8 cellular contexts compared by ENCODE assay signal in the genomic region with DNA sequence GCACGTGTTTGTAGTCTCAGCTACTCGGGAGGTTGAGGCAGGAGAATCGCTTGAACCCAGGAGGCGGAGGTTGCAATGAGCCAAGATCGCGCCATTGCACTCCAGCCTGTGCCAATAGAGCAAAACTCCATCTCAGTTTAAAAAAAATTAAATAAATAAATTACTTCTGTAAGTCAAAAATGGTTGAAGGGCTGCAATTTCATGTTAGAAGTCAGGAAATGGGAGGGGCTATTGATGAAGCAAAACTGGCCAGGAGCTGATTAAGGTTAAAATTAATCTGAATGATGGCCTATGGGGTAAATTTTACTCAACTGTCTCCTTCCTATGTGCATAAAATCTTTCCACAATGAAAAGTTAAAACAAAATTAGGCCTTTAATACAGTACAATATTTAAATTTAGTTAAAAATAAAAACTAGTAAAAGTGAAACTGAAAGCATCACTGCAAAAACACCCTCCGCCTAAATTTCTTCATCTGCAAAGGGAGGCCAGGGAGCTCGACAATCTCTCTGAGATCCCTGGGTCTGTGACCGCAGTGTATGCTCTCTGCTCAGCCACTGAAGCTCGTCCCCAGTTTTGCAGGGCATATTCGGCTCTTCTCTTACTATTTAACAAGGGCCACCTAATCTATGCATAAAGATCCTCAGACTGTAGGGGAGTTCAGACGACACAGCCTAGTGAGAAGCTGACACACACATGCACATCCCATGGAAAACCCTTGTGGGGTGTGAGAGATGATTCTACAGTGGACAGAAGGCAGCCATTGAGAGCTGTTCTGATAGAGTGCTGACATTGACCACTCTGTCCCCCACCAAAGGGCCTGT. TPM values are rescaled to one million over a fixed set of nuclear protein-coding genes. Genes with fewer than 3 reads are reported as not detected.
A peak's percentile ranks its signal among the peaks of the same experiment; 100 is the strongest.
DNase-seq lines count a peak whose midpoint lies in the region; ATAC-seq and TF ChIP-seq lines count a peak whose summit lies in the region.

No MANE protein-coding gene starts in this region.

- intact Hi-C loops in testis (cut with DNase I; ENCODE audit: low total_unique reads), result no loop called here

- H3K9me3 Mint-ChIP-seq in activated T-cell treated with anti-CD3 and anti-CD28 coated beads, Interleukin-2, amount 50 U/mL, for 72 hours, result no peaks in the 10 kb centered on the region

- ATAC-seq in GM21526 (IDR thresholded peaks at IDR 0.05; ENCODE audit: low FRiP score, unreplicated experiment), result peak; percentile 40
- ATAC-seq in activated T-cell treated with anti-CD3 and anti-CD28 coated beads, Interleukin-2, amount 50 U/mL, for 72 hours (replicated peaks in 1 of 2), result peak; percentile 41 to 50

- H3K27ac ChIP-seq in testis, result peak overlapping the region; percentile 55 to 65

- peak; percentile 31 for DNase-seq in CD1c-positive myeloid dendritic cell (ENCODE audit: extremely low spot score)
- DNase-seq in M059J (ENCODE audit: low read depth), result peak; percentile 28
- DNase-seq in activated T-cell treated with anti-CD3 and anti-CD28 coated beads, Interleukin-2, amount 50 U/mL, for 72 hours, result peak; percentile 47 to 57
- DNase-seq in iris pigment epithelial cell (ENCODE audit: low read depth), result peak; percentile 28
- no peak for DNase-seq in testis
- DNase-seq in NCI-H187 treated with DMSO at 0.1 percent for 48 hours (lab: John Stamatoyannopoulos, UW), result no peak
- DNase-seq in NCI-H2171 treated with DMSO at 0.1 percent for 48 hours (lab: John Stamatoyannopoulos, UW), result no peak

- H3K36me3 ChIP-seq in testis (ENCODE audit: low read depth, missing control alignments), result no peaks in the 10 kb centered on the region

- no peak overlapping the region for H3K4me3 ChIP-seq in testis

- H3K36me3 Mint-ChIP-seq in activated T-cell treated with anti-CD3 and anti-CD28 coated beads, Interleukin-2, amount 50 U/mL, for 72 hours (ENCODE audit: insufficient read depth in 2 of 2), result peaks cover 6 to 18% of the 10 kb centered on the region in 2 donors

- H3K4me1 ChIP-seq in testis, result peaks cover 12% of the 10 kb centered on the region

- no peaks in the 10 kb centered on the region for H3K27me3 Mint-ChIP-seq in activated T-cell treated with anti-CD3 and anti-CD28 coated beads, Interleukin-2, amount 50 U/mL, for 72 hours (ENCODE audit: low read depth)

- H3K27me3 ChIP-seq in testis, result no peaks in the 10 kb centered on the region

- H3K4me1 Mint-ChIP-seq in activated T-cell treated with anti-CD3 and anti-CD28 coated beads, Interleukin-2, amount 50 U/mL, for 72 hours (ENCODE audit: low read depth), result peaks cover 92% of the 10 kb centered on the region

- no peaks in the 10 kb centered on the region for H3K9me3 ChIP-seq in testis

- TF ChIP-seq CTCF in testis (IDR thresholded peaks at IDR 0.05), result no peak

- H3K4me3 Mint-ChIP-seq in activated T-cell treated with anti-CD3 and anti-CD28 coated beads, Interleukin-2, amount 50 U/mL, for 72 hours, result peak overlapping the region; percentile 73 to 79

- H3K27ac Mint-ChIP-seq in activated T-cell treated with anti-CD3 and anti-CD28 coated beads, Interleukin-2, amount 50 U/mL, for 72 hours, result peak overlapping the region; percentile 88

- WGBS in testis, 2 donors, result 67 to 71% methylated on average over 12 of the region's 12 CpGs

- TF ChIP-seq POLR2A in testis (IDR thresholded peaks at IDR 0.05), result no peak

RNA-seq across cellular contexts. Expression of a gene that starts 57.2 kb away (rescaled TPM):
- total RNA-seq in M059J (2014; rRNA removed; shearing (Covaris generic)), result 40.1 and 40.6 TPM in 2 replicates
- 10 to 100 TPM; 70.3 TPM for total RNA-seq in activated T-cell treated with anti-CD3 and anti-CD28 coated beads, Interleukin-2, amount 50 U/mL, for 72 hours
- 10 to 100 TPM; 16.1 to 22.3 TPM for total RNA-seq in testis
- polyA plus RNA-seq in testis (ENCODE audit: insufficient read depth, low read depth, low replicate concordance), result 13.0 TPM

Comparison
In these comparisons a context has a peak if more than half of its experiments do, and no peak if none do; other contexts are left out.
1. DNase-seq: peak in CD1c-positive myeloid dendritic cell (single experiment), M059J (single experiment), activated T-cell treated with anti-CD3 and anti-CD28 coated beads, Interleukin-2, amount 50 U/mL, for 72 hours (2 of 2) and iris pigment epithelial cell (single experiment); none in testis (single experiment), NCI-H187 treated with DMSO at 0.1 percent for 48 hours (single experiment) and NCI-H2171 treated with DMSO at 0.1 percent for 48 hours (single experiment).